21 cellular contexts compared by ENCODE assay signal in genomic region chr2:29966256-29966655, GRCh38. TPM values are rescaled to one million over a fixed set of nuclear protein-coding genes. Genes with fewer than 3 reads are reported as not detected.
"Had no signal": no experiment of that assay in that cellular context is flagged by ENCODE, and none has a peak within 500 bp of the region (broad histone marks: within the 10 kb centered on the region; RNA-seq: fewer than 3 reads in every experiment).

No MANE protein-coding gene starts in this region.

- H3K9me3 ChIP-seq: neutrophil, tibial nerve had no signal

- H3K4me3 Mint-ChIP-seq: activated CD4-positive, alpha-beta T cell treated with anti-CD3 and anti-CD28 coated beads, Interleukin-2, amount 10 ng/mL, durations not matched to agents 7 days and 5 days; activated naive CD8-positive, alpha-beta T cell; brain; dendritic cell treated with granulocyte-macrophage colony-stimulating factor and Interleukin-4, amounts not matched to agents 40 ng/mL and 50 ng/mL, for 4 days; naive B cell had no signal

- H3K36me3 ChIP-seq: neutrophil, tibial nerve had no signal

- ATAC-seq: left lobe of liver had no signal

- H3K4me1 ChIP-seq: tibial nerve had no signal

- H3K27me3 ChIP-seq: tibial nerve had no signal

- H3K9me3 Mint-ChIP-seq: activated CD4-positive, alpha-beta T cell treated with anti-CD3 and anti-CD28 coated beads, Interleukin-2, amount 10 ng/mL, durations not matched to agents 7 days and 5 days; brain; dendritic cell treated with granulocyte-macrophage colony-stimulating factor and Interleukin-4, amounts not matched to agents 40 ng/mL and 50 ng/mL, for 4 days had no signal

- H3K27ac ChIP-seq: neutrophil, tibial nerve had no signal

- DNase-seq: activated CD4-positive, alpha-beta T cell treated with anti-CD3 and anti-CD28 coated beads, Interleukin-2, amount 10 ng/mL, durations not matched to agents 7 days and 5 days; activated CD8-positive, alpha-beta memory T cell treated with anti-CD3 and anti-CD28 coated beads, Interleukin-2, amount 50 U/mL, for 48 hours; activated gamma-delta T cell treated with Interleukin-2 at 50 U/mL for 16 hours; amygdala; cerebellar nuclear complex; effector memory CD4-positive, alpha-beta T cell; islet precursor cell; naive B cell; retina; stimulated activated CD4-positive, alpha-beta T cell treated with anti-CD3 and anti-CD28 coated beads, Interleukin-4, amount 100 ng/mL, for 1 hour; stimulated activated naive CD4-positive, alpha-beta T cell treated with Interleukin-2 at 50 U/mL for 16 hours; substantia nigra; T-helper 2 cell had no signal

- FAIRE-seq: TTC549 had no signal

- H3K36me3 Mint-ChIP-seq: activated naive CD8-positive, alpha-beta T cell; brain; naive B cell had no signal

- H3K4me1 Mint-ChIP-seq: activated CD4-positive, alpha-beta T cell treated with anti-CD3 and anti-CD28 coated beads, Interleukin-2, amount 10 ng/mL, durations not matched to agents 7 days and 5 days; brain; naive B cell had no signal

- H3K4me3 ChIP-seq: tibial nerve had no signal

- H3K27ac Mint-ChIP-seq: activated CD4-positive, alpha-beta T cell treated with anti-CD3 and anti-CD28 coated beads, Interleukin-2, amount 10 ng/mL, durations not matched to agents 7 days and 5 days; activated naive CD8-positive, alpha-beta T cell; brain; dendritic cell treated with granulocyte-macrophage colony-stimulating factor and Interleukin-4, amounts not matched to agents 40 ng/mL and 50 ng/mL, for 4 days had no signal

RNA-seq across cellular contexts. Expression of gene ALK, which starts 44.9 kb away (rescaled TPM):
- total RNA-seq: activated CD4-positive, alpha-beta T cell treated with anti-CD3 and anti-CD28 coated beads, Interleukin-2, amount 10 ng/mL, durations not matched to agents 7 days and 5 days; left lobe of liver; lung microvascular endothelial cell had no signal
